ENCODE assay signal across 1 cellular context in genomic region chr22:19675428-19675827, GRCh38.
TF ChIP-seq lines count a peak whose summit lies in the region.

No MANE protein-coding gene starts in this region.

TF ChIP-seq in K562, 482 proteins besides CTCF, POLR2A, EP300 and RAD21:
- no peak for TF ChIP-seq ZBTB40 (IDR thresholded peaks at IDR 0.05)
- 0 out of 2 replicates have a peak, but pooled peaks have one; percentile 15 for TF ChIP-seq ZBTB40 (CRISPR knock-in tag; IDR thresholded peaks at IDR 0.05)
- no peak for TF ChIP-seq NR0B1 (IDR thresholded peaks at IDR 0.05; ENCODE audit: partially characterized antibody)
- TF ChIP-seq ZNF133 (CRISPR knock-in tag; IDR thresholded peaks at IDR 0.05), result no peak
- TF ChIP-seq DACH1 (IDR thresholded peaks at IDR 0.05; ENCODE audit: partially characterized antibody), result peak; percentile 9
- TF ChIP-seq ZNF274 (IDR thresholded peaks at IDR 0.05; ENCODE audit: borderline replicate concordance, low read depth, low read length), result no peak
